Comparison of ENCODE assay signal across 1 cellular context in the genomic region with DNA sequence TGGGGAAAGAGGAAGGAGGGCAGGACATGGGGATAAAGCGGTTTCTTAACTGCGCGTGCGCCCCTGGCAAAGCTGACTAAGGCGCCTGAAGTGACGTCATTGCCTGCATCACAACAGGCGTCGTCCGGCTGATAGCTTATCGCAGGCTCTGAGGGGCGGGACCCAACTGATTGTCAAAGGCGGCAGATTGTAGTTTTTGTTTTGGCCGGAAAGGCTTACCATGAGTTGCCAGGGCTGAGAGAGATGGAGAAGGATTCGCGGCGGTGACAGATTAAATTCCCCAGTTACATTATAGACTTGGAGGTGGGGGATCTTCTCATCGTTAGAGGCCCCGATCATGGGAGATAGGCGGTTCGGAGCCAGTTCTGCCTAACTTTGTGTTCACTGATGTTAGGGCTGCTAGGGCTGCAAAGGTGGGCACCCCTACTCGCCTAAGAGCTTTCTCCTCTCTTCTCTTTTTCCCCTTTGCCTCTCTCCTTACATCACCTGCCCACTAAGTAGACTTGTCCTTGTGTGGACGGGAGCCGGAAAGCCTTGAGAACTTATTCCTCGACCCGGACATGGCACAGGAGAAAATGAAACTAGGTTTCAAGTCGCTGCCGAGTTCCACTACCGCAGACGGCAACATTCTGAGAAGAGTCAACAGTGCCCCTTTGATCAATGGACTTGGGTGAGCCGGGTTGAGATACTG.
TF ChIP-seq lines count a peak whose summit lies in the region.

No MANE protein-coding gene starts in this region.

TF ChIP-seq in HepG2, 621 proteins besides CTCF, POLR2A, EP300 and RAD21 (continued from another document):
- TF ChIP-seq ZNF841 (CRISPR knock-in tag; IDR thresholded peaks at IDR 0.05; ENCODE audit: borderline replicate concordance) (no peak), ARNTL (CRISPR knock-in tag; IDR thresholded peaks at IDR 0.05) (no peak), ZFP62 (CRISPR knock-in tag; IDR thresholded peaks at IDR 0.05) (no peak), MTF1 (CRISPR knock-in tag; IDR thresholded peaks at IDR 0.05) (no peak)
